ENCODE assay signal across 12 cellular contexts in the genomic region with DNA sequence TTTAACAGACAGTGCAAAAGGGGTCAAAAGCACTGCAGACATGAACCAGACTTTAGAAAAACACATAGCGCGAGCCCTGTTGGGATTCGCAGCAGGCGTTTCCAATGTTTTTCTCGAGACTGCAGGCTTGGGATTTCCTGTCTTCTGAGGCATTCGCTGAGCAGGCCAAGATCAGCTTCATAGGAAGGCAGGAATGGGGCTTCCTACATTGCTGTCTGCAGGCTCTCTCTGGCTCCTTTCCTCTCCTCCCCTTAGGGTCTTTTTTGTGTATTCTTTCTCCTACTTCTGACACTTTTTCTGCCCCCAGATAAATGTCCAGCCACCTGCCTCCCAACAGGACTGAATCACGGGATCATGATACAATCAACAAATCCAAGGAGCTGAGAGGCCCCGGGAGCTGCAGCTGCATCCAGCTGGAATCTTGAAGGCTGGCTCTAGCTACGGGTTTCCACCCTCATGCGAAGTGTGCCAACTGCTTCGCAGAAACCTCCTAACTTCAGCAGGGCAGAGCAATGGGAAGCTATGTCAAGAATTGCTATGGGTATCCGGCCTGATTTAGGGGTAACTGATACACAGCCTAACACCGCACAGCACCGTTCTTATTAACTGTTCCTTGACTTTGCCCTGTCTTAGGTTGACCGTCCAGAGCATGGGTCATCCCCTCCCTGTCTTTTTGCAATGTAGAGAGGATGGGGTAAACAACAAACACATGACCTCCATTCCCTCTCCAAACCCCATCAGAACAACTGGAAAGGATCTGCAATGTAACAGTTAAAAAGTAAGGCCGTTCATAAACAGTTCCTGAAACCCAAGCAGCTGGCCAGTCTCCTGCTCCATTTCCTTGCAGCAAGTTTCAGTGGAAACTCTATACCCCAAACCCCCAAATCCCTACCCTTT. TPM values are rescaled to one million over a fixed set of nuclear protein-coding genes. Genes with fewer than 3 reads are reported as not detected.
A peak's percentile ranks its signal among the peaks of the same experiment; 100 is the strongest.
DNase-seq lines count a peak whose midpoint lies in the region; FAIRE-seq and TF ChIP-seq lines count a peak whose summit lies in the region.
"Had no signal": no experiment of that assay in that cellular context is flagged by ENCODE, and none has a peak within 500 bp of the region (broad histone marks: within the 10 kb centered on the region; RNA-seq: fewer than 3 reads in every experiment).

No MANE protein-coding gene starts in this region.

- TF ChIP-seq CTCF in coronary artery (IDR thresholded peaks at IDR 0.05) (no peak), liver (IDR thresholded peaks at IDR 0.05; ENCODE audit: low read depth, low read length, missing input control) (no peak)

- H3K4me2 ChIP-seq in skeletal muscle satellite cell (ENCODE audit: low read length) = peak overlapping the region; percentile 9

- no peaks in the 10 kb centered on the region for H3K27me3 ChIP-seq in liver (ENCODE audit: control insufficient read depth in 4 of 4, insufficient read depth in 4 of 4, low read length in 3 of 4)
- H3K27me3 ChIP-seq in skeletal muscle satellite cell (ENCODE audit: control insufficient read depth, insufficient read depth, low read length) = no peaks in the 10 kb centered on the region

- 67% methylated on average over 16 of the region's 16 CpGs for WGBS in liver

- TF ChIP-seq RAD21 in liver (IDR thresholded peaks at IDR 0.05) = peak in 1 of 2 donors; percentile 40

- H3K27ac ChIP-seq in coronary artery = peak overlapping the region; percentile 0 to 86
- H3K27ac ChIP-seq in liver (ENCODE audit: low read depth in 1 of 2, low read length in 2 of 2) = peak overlapping the region; percentile 29 to 43

- peak; percentile 36 for FAIRE-seq in GM12892 (lab: Jason Lieb, UNC)

- no peak overlapping the region for H3K9ac ChIP-seq in liver (ENCODE audit: low read depth in 1 of 2, low read length in 2 of 2)
- no peak overlapping the region for H3K9ac ChIP-seq in skeletal muscle satellite cell (ENCODE audit: low read depth, low read length)

- DNase-seq in GM12892 (ENCODE audit: insufficient read length) = no peak
- DNase-seq in coronary artery (ENCODE audit: low spot score) = no peak
- DNase-seq in activated T-cell treated with anti-CD3 and anti-CD28 coated beads for 4 hours = no peak
- no peak for DNase-seq in COLO668 (lab: John Stamatoyannopoulos, UW; ENCODE audit: unreplicated experiment)
- no peak for DNase-seq in activated CD4-positive, alpha-beta T cell treated with anti-CD3 and anti-CD28 coated beads for 1 hour
- no peak for DNase-seq in SW 1271 (lab: John Stamatoyannopoulos, UW)
- DNase-seq: activated effector memory CD4-positive, alpha-beta T cell treated with anti-CD3 and anti-CD28 coated beads, Interleukin-2, amount 50 U/mL, for 16 hours; stimulated activated naive CD4-positive, alpha-beta T cell; T-helper 9 cell had no signal

- H3K36me3 ChIP-seq in liver (ENCODE audit: control insufficient read depth in 4 of 4, insufficient read depth in 3 of 4, low read depth in 1 of 4, low read length in 3 of 4) = peaks cover 0 to 6% (median 4%) of the 10 kb centered on the region in 4 donors
- H3K36me3 ChIP-seq in skeletal muscle satellite cell (ENCODE audit: insufficient read depth, low read length) = peaks cover 21% of the 10 kb centered on the region

- peaks cover 0 to 19% (median 3%) of the 10 kb centered on the region in 4 donors for H3K4me1 ChIP-seq in liver (ENCODE audit: control insufficient read depth in 4 of 4, insufficient read depth in 4 of 4, low read length in 3 of 4)
- H3K4me1 ChIP-seq in skeletal muscle satellite cell (ENCODE audit: control insufficient read depth, insufficient read depth, low read length) = peaks cover 18% of the 10 kb centered on the region
- H3K4me1 ChIP-seq: HAP-1 had no signal

- peak overlapping the region; percentile 59 for H3K4me3 ChIP-seq in coronary artery
- no peak overlapping the region for H3K4me3 ChIP-seq in liver (ENCODE audit: low read depth in 1 of 3, low read length in 3 of 3)
- no peak overlapping the region for H3K4me3 ChIP-seq in skeletal muscle satellite cell (ENCODE audit: low read length)
- H3K4me3 ChIP-seq: HAP-1 had no signal

- TF ChIP-seq POLR2A in GM12892 (IDR thresholded peaks at IDR 0.05; ENCODE audit: low read depth, low read length) = no peak

- H3K9me3 ChIP-seq in liver (ENCODE audit: control insufficient read depth in 4 of 4, low read length in 3 of 4) (no peaks in the 10 kb centered on the region), skeletal muscle satellite cell (replicated peaks; ENCODE audit: low read length) (no peaks in the 10 kb centered on the region)
- H3K9me3 ChIP-seq: HAP-1 had no signal

TF ChIP-seq in liver, 16 proteins besides CTCF, POLR2A, EP300 and RAD21:
- TF ChIP-seq SP1 (IDR thresholded peaks at IDR 0.05) (peak; percentile 34), ATF3 (IDR thresholded peaks at IDR 0.05) (no peak), NR2F2 (IDR thresholded peaks at IDR 0.05) (peak; percentile 83), RXRA (IDR thresholded peaks at IDR 0.05) (peak; percentile 70 to 72)

RNA-seq across cellular contexts. Expression of gene SNX5, which starts 31.6 kb away (rescaled TPM):
- polyA plus RNA-seq in GM12892 (2012; ENCODE audit: missing spikeins) = 231 TPM
- total RNA-seq in liver = 10 to 100 TPM; 51.6 to 77.8 TPM
- polyA plus RNA-seq in liver = 10 to 100 TPM; 32.8 to 40.8 TPM
- total RNA-seq in skeletal muscle satellite cell (2012; rRNA removed) = 109 and 122 TPM in 2 replicates

RNA-seq across cellular contexts. Expression of gene MGME1, which starts 31.8 kb away (rescaled TPM):
- 28.2 TPM for polyA plus RNA-seq in GM12892 (2012; ENCODE audit: missing spikeins)
- total RNA-seq in liver = 10 to 100 TPM in 1 of 2 donors, 1 to 10 TPM in 1; 5.9 to 26.8 TPM
- 1 to 10 TPM; 4.2 to 7.5 TPM for polyA plus RNA-seq in liver
- 6.6 and 12.5 TPM in 2 replicates for total RNA-seq in skeletal muscle satellite cell (2012; rRNA removed)
